ENCODE assay signal across 1 cellular context in genomic region chr20:50243610-50244351, GRCh38.
A peak's percentile ranks its signal among the peaks of the same experiment; 100 is the strongest.
TF ChIP-seq lines count a peak whose summit lies in the region.

No MANE protein-coding gene starts in this region.

TF ChIP-seq in HepG2, 621 proteins besides CTCF, POLR2A, EP300 and RAD21 (continued from another document and continues in another):
- TF ChIP-seq, protein P1, sequence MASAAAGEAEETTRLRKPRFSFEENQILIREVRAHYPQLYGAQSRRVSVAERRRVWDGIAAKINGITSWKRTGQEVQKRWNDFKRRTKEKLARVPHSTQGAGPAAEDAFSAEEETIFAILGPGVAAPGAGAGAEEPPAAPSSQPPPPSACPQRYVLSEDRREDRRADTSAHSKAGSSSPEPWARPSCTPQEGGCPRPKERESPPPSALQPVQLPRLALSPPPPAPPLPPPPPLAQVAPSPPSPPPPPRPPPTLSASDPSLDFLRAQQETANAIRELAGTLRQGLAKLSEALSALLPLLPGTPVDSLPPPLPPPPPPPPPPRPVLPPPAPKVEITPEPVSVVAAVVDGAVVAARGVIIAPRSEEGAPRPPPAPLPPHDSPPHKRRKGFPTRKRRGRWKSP (CRISPR knock-in tag; IDR thresholded peaks at IDR 0.05) = 0 out of 2 replicates have a peak, but pooled peaks have one; percentile 9
- TF ChIP-seq ZSCAN29 (CRISPR knock-in tag; conservative IDR thresholded peaks at IDR 0.05) (no peak), PRMT3 (CRISPR knock-in tag; IDR thresholded peaks at IDR 0.05; ENCODE audit: borderline replicate concordance, low read depth) (no peak), ZNF407 (CRISPR knock-in tag; IDR thresholded peaks at IDR 0.05; ENCODE audit: not compliant biosample characterization) (no peak), ZNF83 (CRISPR knock-in tag; IDR thresholded peaks at IDR 0.05; ENCODE audit: borderline replicate concordance) (no peak), ZNF230 (CRISPR knock-in tag; IDR thresholded peaks at IDR 0.05) (no peak), MIER2 (CRISPR knock-in tag; IDR thresholded peaks at IDR 0.05) (no peak), HNRNPK (IDR thresholded peaks at IDR 0.05; ENCODE audit: low read depth, low read length, poor library complexity, severe bottlenecking) (no peak), SETDB1 (CRISPR knock-in tag; IDR thresholded peaks at IDR 0.05; ENCODE audit: borderline replicate concordance) (no peak), RFX5 (IDR thresholded peaks at IDR 0.05; ENCODE audit: low read depth, low read length) (no peak), ZNF563 (CRISPR knock-in tag; IDR thresholded peaks at IDR 0.05) (0 out of 2 replicates have a peak, but pooled peaks have one; percentile 55), RARA (CRISPR knock-in tag; IDR thresholded peaks at IDR 0.05) (no peak), CCDC6 (CRISPR knock-in tag; IDR thresholded peaks at IDR 0.05) (0 out of 2 replicates have a peak, but pooled peaks have one; percentile 31), ZNF432 (CRISPR knock-in tag; IDR thresholded peaks at IDR 0.05; ENCODE audit: borderline replicate concordance) (0 out of 2 replicates have a peak, but pooled peaks have one; percentile 55), NONO (IDR thresholded peaks at IDR 0.05) (no peak), NONO (CRISPR knock-in tag; conservative IDR thresholded peaks at IDR 0.05) (no peak), ZBTB1 (CRISPR knock-in tag; IDR thresholded peaks at IDR 0.05; ENCODE audit: borderline replicate concordance) (no peak), NFYC (CRISPR knock-in tag; IDR thresholded peaks at IDR 0.05) (no peak), CENPX (CRISPR knock-in tag; IDR thresholded peaks at IDR 0.05) (0 out of 2 replicates have a peak, but pooled peaks have one; percentile 91), DBP (CRISPR knock-in tag; IDR thresholded peaks at IDR 0.05; ENCODE audit: not compliant biosample characterization) (no peak), ZNF513 (CRISPR knock-in tag; conservative IDR thresholded peaks at IDR 0.05) (no peak), ZNF17 (CRISPR knock-in tag; IDR thresholded peaks at IDR 0.05) (no peak), ZNF317 (CRISPR knock-in tag; IDR thresholded peaks at IDR 0.05) (no peak), PHF8 (CRISPR knock-in tag; IDR thresholded peaks at IDR 0.05) (no peak), ZNF143 (CRISPR knock-in tag; IDR thresholded peaks at IDR 0.05) (no peak), ZFY (CRISPR knock-in tag; IDR thresholded peaks at IDR 0.05) (no peak), NR2C2 (CRISPR knock-in tag; IDR thresholded peaks at IDR 0.05; ENCODE audit: borderline replicate concordance) (no peak), ZNF251 (CRISPR knock-in tag; IDR thresholded peaks at IDR 0.05) (no peak), PHF20 (CRISPR knock-in tag; IDR thresholded peaks at IDR 0.05) (0 out of 2 replicates have a peak, but pooled peaks have one; percentile 61), ZNF232 (CRISPR knock-in tag; IDR thresholded peaks at IDR 0.05; ENCODE audit: borderline replicate concordance) (no peak), ATF2 (CRISPR knock-in tag; IDR thresholded peaks at IDR 0.05) (no peak), SRSF9 (IDR thresholded peaks at IDR 0.05; ENCODE audit: borderline replicate concordance, insufficient read depth, low read depth, low read length, poor library complexity, severe bottlenecking) (no peak), TBX3 (IDR thresholded peaks at IDR 0.05; ENCODE audit: borderline replicate concordance) (no peak), USF2 (IDR thresholded peaks at IDR 0.05; ENCODE audit: low read depth, low read length) (no peak), USF2 (CRISPR knock-in tag; IDR thresholded peaks at IDR 0.05; ENCODE audit: borderline replicate concordance) (no peak)
- TF ChIP-seq, protein P2, sequence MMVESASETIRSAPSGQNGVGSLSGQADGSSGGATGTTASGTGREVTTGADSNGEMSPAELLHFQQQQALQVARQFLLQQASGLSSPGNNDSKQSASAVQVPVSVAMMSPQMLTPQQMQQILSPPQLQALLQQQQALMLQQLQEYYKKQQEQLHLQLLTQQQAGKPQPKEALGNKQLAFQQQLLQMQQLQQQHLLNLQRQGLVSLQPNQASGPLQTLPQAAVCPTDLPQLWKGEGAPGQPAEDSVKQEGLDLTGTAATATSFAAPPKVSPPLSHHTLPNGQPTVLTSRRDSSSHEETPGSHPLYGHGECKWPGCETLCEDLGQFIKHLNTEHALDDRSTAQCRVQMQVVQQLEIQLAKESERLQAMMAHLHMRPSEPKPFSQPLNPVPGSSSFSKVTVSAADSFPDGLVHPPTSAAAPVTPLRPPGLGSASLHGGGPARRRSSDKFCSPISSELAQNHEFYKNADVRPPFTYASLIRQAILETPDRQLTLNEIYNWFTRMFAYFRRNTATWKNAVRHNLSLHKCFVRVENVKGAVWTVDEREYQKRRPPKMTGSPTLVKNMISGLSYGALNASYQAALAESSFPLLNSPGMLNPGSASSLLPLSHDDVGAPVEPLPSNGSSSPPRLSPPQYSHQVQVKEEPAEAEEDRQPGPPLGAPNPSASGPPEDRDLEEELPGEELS (CRISPR knock-in tag; IDR thresholded peaks at IDR 0.05) = no peak
- TF ChIP-seq, protein P3, sequence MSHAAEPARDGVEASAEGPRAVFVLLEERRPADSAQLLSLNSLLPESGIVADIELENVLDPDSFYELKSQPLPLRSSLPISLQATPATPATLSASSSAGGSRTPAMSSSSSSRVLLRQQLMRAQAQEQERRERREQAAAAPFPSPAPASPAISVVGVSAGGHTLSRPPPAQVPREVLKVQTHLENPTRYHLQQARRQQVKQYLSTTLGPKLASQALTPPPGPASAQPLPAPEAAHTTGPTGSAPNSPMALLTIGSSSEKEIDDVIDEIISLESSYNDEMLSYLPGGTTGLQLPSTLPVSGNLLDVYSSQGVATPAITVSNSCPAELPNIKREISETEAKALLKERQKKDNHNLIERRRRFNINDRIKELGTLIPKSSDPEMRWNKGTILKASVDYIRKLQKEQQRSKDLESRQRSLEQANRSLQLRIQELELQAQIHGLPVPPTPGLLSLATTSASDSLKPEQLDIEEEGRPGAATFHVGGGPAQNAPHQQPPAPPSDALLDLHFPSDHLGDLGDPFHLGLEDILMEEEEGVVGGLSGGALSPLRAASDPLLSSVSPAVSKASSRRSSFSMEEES (CRISPR knock-in tag; IDR thresholded peaks at IDR 0.05) = no peak
- TF ChIP-seq, protein P4, sequence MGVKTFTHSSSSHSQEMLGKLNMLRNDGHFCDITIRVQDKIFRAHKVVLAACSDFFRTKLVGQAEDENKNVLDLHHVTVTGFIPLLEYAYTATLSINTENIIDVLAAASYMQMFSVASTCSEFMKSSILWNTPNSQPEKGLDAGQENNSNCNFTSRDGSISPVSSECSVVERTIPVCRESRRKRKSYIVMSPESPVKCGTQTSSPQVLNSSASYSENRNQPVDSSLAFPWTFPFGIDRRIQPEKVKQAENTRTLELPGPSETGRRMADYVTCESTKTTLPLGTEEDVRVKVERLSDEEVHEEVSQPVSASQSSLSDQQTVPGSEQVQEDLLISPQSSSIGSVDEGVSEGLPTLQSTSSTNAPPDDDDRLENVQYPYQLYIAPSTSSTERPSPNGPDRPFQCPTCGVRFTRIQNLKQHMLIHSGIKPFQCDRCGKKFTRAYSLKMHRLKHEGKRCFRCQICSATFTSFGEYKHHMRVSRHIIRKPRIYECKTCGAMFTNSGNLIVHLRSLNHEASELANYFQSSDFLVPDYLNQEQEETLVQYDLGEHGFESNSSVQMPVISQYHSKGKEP (CRISPR knock-in tag; IDR thresholded peaks at IDR 0.05) = no peak
- TF ChIP-seq, protein P5, sequence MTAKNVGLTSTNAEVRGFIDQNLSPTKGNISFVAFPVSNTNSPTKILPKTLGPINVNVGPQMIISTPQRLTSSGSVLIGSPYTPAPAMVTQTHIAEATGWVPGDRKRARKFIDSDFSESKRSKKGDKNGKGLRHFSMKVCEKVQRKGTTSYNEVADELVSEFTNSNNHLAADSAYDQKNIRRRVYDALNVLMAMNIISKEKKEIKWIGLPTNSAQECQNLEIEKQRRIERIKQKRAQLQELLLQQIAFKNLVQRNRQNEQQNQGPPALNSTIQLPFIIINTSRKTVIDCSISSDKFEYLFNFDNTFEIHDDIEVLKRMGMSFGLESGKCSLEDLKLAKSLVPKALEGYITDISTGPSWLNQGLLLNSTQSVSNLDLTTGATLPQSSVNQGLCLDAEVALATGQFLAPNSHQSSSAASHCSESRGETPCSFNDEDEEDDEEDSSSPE (CRISPR knock-in tag; IDR thresholded peaks at IDR 0.05) = no peak
